1 cellular context compared by ENCODE assay signal in genomic region chr15:48592929-48593328, GRCh38.
TF ChIP-seq lines count a peak whose summit lies in the region.

No MANE protein-coding gene starts in this region.

TF ChIP-seq in SK-N-SH treated with all-trans-retinoic acid at 6 μM for 48 hours, 23 proteins besides CTCF, POLR2A, EP300 and RAD21 (continued from another document):
- TF ChIP-seq POU6F1 (CRISPR knock-in tag; IDR thresholded peaks at IDR 0.05; ENCODE audit: borderline replicate concordance, low read depth) (no peak), ZC3H10 (CRISPR knock-in tag; IDR thresholded peaks at IDR 0.05) (peak; percentile 92), SNAI2 (CRISPR knock-in tag; IDR thresholded peaks at IDR 0.05) (no peak; the same call in 1 of the 2 replicates), CSRNP3 (CRISPR knock-in tag; IDR thresholded peaks at IDR 0.05) (peak; percentile 80; the same call in 1 of the 2 replicates), TCF4 (CRISPR knock-in tag; IDR thresholded peaks at IDR 0.05; ENCODE audit: borderline replicate concordance) (peak; percentile 46; the same call in 1 of the 2 replicates), TOX (CRISPR knock-in tag; IDR thresholded peaks at IDR 0.05; ENCODE audit: borderline replicate concordance) (peak; percentile 62; the same call in 1 of the 2 replicates), OSR1 (CRISPR knock-in tag; IDR thresholded peaks at IDR 0.05) (no peak)
